In the genomic region with DNA sequence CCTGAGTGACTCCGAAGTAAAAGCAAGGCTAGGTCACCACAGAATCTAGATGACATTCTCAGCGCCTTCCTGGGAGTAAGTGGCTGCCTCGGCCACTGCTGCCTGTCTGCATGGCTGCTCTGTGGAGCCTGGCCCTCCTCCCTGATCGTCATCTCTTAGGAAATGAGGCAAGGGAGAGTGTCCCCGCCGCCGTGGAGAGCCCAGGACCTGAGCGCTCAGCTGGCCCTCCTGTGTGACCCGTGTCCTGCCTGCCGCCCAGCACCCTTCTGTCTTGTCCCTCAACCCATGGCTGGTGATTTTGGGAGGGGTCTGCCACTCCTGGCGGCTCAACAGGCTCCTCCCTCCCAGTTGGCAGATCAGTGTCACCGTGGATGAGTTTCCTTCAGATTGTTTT, we compare ENCODE assay signal across 24 cellular contexts.
"Had no signal": no experiment of that assay in that cellular context is flagged by ENCODE, and none has a peak within 500 bp of the region (broad histone marks: within the 10 kb centered on the region; RNA-seq: fewer than 3 reads in every experiment).

No MANE protein-coding gene starts in this region.

- ATAC-seq: left ventricle myocardium superior, psoas muscle had no signal

- H3K9me3 Mint-ChIP-seq: activated CD4-positive, alpha-beta memory T cell treated with anti-CD3 and anti-CD28 coated beads, Interleukin-2, amount 10 ng/mL, durations not matched to agents 7 days and 5 days; activated CD4-positive, alpha-beta T cell treated with anti-CD3 and anti-CD28 coated beads, Interleukin-2, amount 10 ng/mL, durations not matched to agents 24 days and 14 days; activated naive CD4-positive, alpha-beta T cell treated with anti-CD3 and anti-CD28 coated beads, Interleukin-2, amount 10 ng/mL, durations not matched to agents 7 days and 5 days; mesothelial cell of epicardium; naive B cell; nephron progenitor cell; T-helper 1 cell treated with Interleukin-12 subunit alpha and Interleukin-12 subunit beta and Interleukin-4 antibody, amounts not matched to agents 30 μg/mL and 1 μg/mL, for 36 hours had no signal

- H3K4me3 Mint-ChIP-seq: activated CD4-positive, alpha-beta memory T cell treated with anti-CD3 and anti-CD28 coated beads, Interleukin-2, amount 10 ng/mL, durations not matched to agents 7 days and 5 days; activated CD4-positive, alpha-beta T cell treated with anti-CD3 and anti-CD28 coated beads, Interleukin-2, amount 10 ng/mL, durations not matched to agents 24 days and 14 days; activated naive CD4-positive, alpha-beta T cell treated with anti-CD3 and anti-CD28 coated beads, Interleukin-2, amount 10 ng/mL, durations not matched to agents 7 days and 5 days; mesothelial cell of epicardium; nephron progenitor cell; T-helper 1 cell treated with Interleukin-12 subunit alpha and Interleukin-12 subunit beta and Interleukin-4 antibody, amounts not matched to agents 30 μg/mL and 1 μg/mL, for 36 hours had no signal

- H3K27me3 Mint-ChIP-seq: activated CD4-positive, alpha-beta T cell treated with anti-CD3 and anti-CD28 coated beads, Interleukin-2, amount 10 ng/mL, durations not matched to agents 24 days and 14 days; activated naive CD4-positive, alpha-beta T cell treated with anti-CD3 and anti-CD28 coated beads, Interleukin-2, amount 10 ng/mL, durations not matched to agents 7 days and 5 days had no signal

- H3K4me3 ChIP-seq: psoas muscle, smooth muscle cell, transverse colon, uterus had no signal

- H2AFZ ChIP-seq: parathyroid adenoma had no signal

- H3K9me3 ChIP-seq: psoas muscle, transverse colon, uterus had no signal

- H3K79me2 ChIP-seq: parathyroid adenoma had no signal

- H3K4me1 ChIP-seq: parathyroid adenoma, psoas muscle had no signal

- H3K27me3 ChIP-seq: transverse colon, uterus had no signal

- DNase-seq: activated CD4-positive, alpha-beta memory T cell treated with anti-CD3 and anti-CD28 coated beads, Interleukin-2, amount 10 ng/mL, durations not matched to agents 7 days and 5 days; activated CD4-positive, alpha-beta T cell treated with anti-CD3 and anti-CD28 coated beads, Interleukin-2, amount 10 ng/mL, durations not matched to agents 24 days and 14 days; activated CD4-positive, CD25-positive, alpha-beta regulatory T cell treated with anti-CD3 and anti-CD28 coated beads, Interleukin-2, amount 50 U/mL, for 72 hours; activated gamma-delta T cell; activated naive CD4-positive, alpha-beta T cell treated with anti-CD3 and anti-CD28 coated beads, Interleukin-2, amount 10 ng/mL, durations not matched to agents 7 days and 5 days; amniotic stem cell; caudate nucleus; effector CD4-positive, alpha-beta T cell; glutamatergic neuron; left ventricle myocardium superior; naive B cell; nephron progenitor cell; psoas muscle; stimulated activated CD4-positive, alpha-beta T cell treated with anti-CD3 and anti-CD28 coated beads, Interleukin-15, amount 100 ng/mL, for 24 hours; stimulated activated naive CD4-positive, alpha-beta T cell; SW 1271; T1000; transverse colon had no signal

- H3K36me3 Mint-ChIP-seq: activated naive CD4-positive, alpha-beta T cell treated with anti-CD3 and anti-CD28 coated beads, Interleukin-2, amount 10 ng/mL, durations not matched to agents 7 days and 5 days; mesothelial cell of epicardium; naive B cell had no signal

- H3K4me2 ChIP-seq: smooth muscle cell had no signal

- H3K27ac ChIP-seq: epithelial cell of prostate, parathyroid adenoma, psoas muscle, transverse colon, uterus had no signal

- H3K27ac Mint-ChIP-seq: activated CD4-positive, alpha-beta memory T cell treated with anti-CD3 and anti-CD28 coated beads, Interleukin-2, amount 10 ng/mL, durations not matched to agents 7 days and 5 days; activated CD4-positive, alpha-beta T cell treated with anti-CD3 and anti-CD28 coated beads, Interleukin-2, amount 10 ng/mL, durations not matched to agents 24 days and 14 days; activated naive CD4-positive, alpha-beta T cell treated with anti-CD3 and anti-CD28 coated beads, Interleukin-2, amount 10 ng/mL, durations not matched to agents 7 days and 5 days; mesothelial cell of epicardium; nephron progenitor cell; T-helper 1 cell treated with Interleukin-12 subunit alpha and Interleukin-12 subunit beta and Interleukin-4 antibody, amounts not matched to agents 30 μg/mL and 1 μg/mL, for 36 hours had no signal

- H3K9ac ChIP-seq: parathyroid adenoma had no signal

- H3K36me3 ChIP-seq: transverse colon, uterus had no signal
